Comparison of ENCODE assay signal across 12 cellular contexts in genomic region chr21:16794944-16795343, GRCh38.
DNase-seq lines count a peak whose midpoint lies in the region; ATAC-seq and TF ChIP-seq lines count a peak whose summit lies in the region.
"Had no signal": no experiment of that assay in that cellular context is flagged by ENCODE, and none has a peak within 500 bp of the region (broad histone marks: within the 10 kb centered on the region; RNA-seq: fewer than 3 reads in every experiment).

No MANE protein-coding gene starts in this region.

- H3K79me2 ChIP-seq in fibroblast of lung (ENCODE audit: control insufficient read depth, insufficient read depth, low read length) = no peaks in the 10 kb centered on the region

- no peak for TF ChIP-seq CTCF in RWPE2 (IDR thresholded peaks at IDR 0.05; ENCODE audit: poor library complexity, severe bottlenecking)
- TF ChIP-seq CTCF in fibroblast of lung (conservative IDR thresholded peaks at IDR 0.05 in 1 of 2, IDR thresholded peaks at IDR 0.05 in 1 of 2; ENCODE audit: low read depth in 1 of 2, low read length in 2 of 2) = no peak
- TF ChIP-seq CTCF in psoas muscle (IDR thresholded peaks at IDR 0.05) = no peak

- no peak overlapping the region for H3K9ac ChIP-seq in fibroblast of lung (ENCODE audit: insufficient read depth, low read length)

- H3K36me3 ChIP-seq in RWPE2 (ENCODE audit: low read depth) (no peaks in the 10 kb centered on the region), fibroblast of lung (ENCODE audit: control insufficient read depth, insufficient read depth, low read length) (no peaks in the 10 kb centered on the region), psoas muscle (ENCODE audit: insufficient read depth in 1 of 2, low read depth in 1 of 2) (no peaks in the 10 kb centered on the region)

- whole genome bisulfite sequencing in psoas muscle, 3 donors = 32 to 61% (median 40%) methylated on average over 3 of the region's 3 CpGs

- H3K27me3 ChIP-seq in RWPE2 (ENCODE audit: insufficient read depth, poor library complexity, severe bottlenecking) (no peaks in the 10 kb centered on the region), fibroblast of lung (ENCODE audit: control insufficient read depth, insufficient read depth, low read length) (no peaks in the 10 kb centered on the region), psoas muscle (ENCODE audit: insufficient read depth in 3 of 3, low read length in 2 of 3) (no peaks in the 10 kb centered on the region)

- peak; percentile 97 for ATAC-seq in RWPE2 (ENCODE audit: low read depth)
- ATAC-seq in psoas muscle = peak; percentile 65 to 91 (median 85)
- ATAC-seq in GM19455 (IDR thresholded peaks at IDR 0.05; ENCODE audit: unreplicated experiment) = no peak
- ATAC-seq: activated CD8-positive, alpha-beta T cell treated with anti-CD3 and anti-CD28 coated beads, Interleukin-2, amount 10 ng/mL, durations not matched to agents 7 days and 5 days had no signal

- no peak overlapping the region for H3K4me3 ChIP-seq in RWPE2 (ENCODE audit: severe bottlenecking)
- no peak overlapping the region for H3K4me3 ChIP-seq in fibroblast of lung (replicated peaks in 1 of 4; ENCODE audit: control extremely low read depth in 1 of 4, insufficient read depth in 1 of 4, low read depth in 3 of 4, low read length in 4 of 4)
- H3K4me3 ChIP-seq in psoas muscle = no peak overlapping the region

- H3K4me1 ChIP-seq in RWPE2 (ENCODE audit: insufficient read depth, poor library complexity, severe bottlenecking) (no peaks in the 10 kb centered on the region), fibroblast of lung (ENCODE audit: control insufficient read depth, extremely low read depth, insufficient read depth, low read length) (no peaks in the 10 kb centered on the region), psoas muscle (no peaks in the 10 kb centered on the region)

- H3K27ac ChIP-seq in RWPE2 (ENCODE audit: poor library complexity, severe bottlenecking) (no peak overlapping the region), fibroblast of lung (ENCODE audit: insufficient read depth, low read length) (no peak overlapping the region), psoas muscle (no peak overlapping the region)

- DNase-seq in GM04503 (ENCODE audit: low read depth) = peak; percentile 78
- DNase-seq in RWPE2 (ENCODE audit: low spot score) = no peak
- peak; percentile 86 to 97 for DNase-seq in fibroblast of lung (ENCODE audit: low read depth in 2 of 2)
- peak in 1 of 2 donors; percentile 26 for DNase-seq in psoas muscle
- DNase-seq in Kasumi-1 (lab: John Stamatoyannopoulos, UW) = no peak
- DNase-seq in stimulated activated CD4-positive, alpha-beta T cell treated with anti-CD3 and anti-CD28 coated beads, Interleukin-1b, Interleukin-23, amount 100 ng/mL, for 48 hours = no peak
- no peak for DNase-seq in SHP77 (lab: John Stamatoyannopoulos, UW)
- DNase-seq: activated CD8-positive, alpha-beta T cell treated with anti-CD3 and anti-CD28 coated beads, Interleukin-2, amount 10 ng/mL, durations not matched to agents 7 days and 5 days; amygdala; glutamatergic neuron; stimulated activated CD4-positive, alpha-beta T cell treated with anti-CD3 and anti-CD28 coated beads, Interleukin-4, amount 100 ng/mL, for 24 hours had no signal

- no peaks in the 10 kb centered on the region for H4K20me1 ChIP-seq in fibroblast of lung (ENCODE audit: control insufficient read depth, extremely low read depth, insufficient read depth, low read length)

- intact Hi-C loops in psoas muscle (cut with DNase I) = no loop called here

- H3K9me3 ChIP-seq in RWPE2 (ENCODE audit: severe bottlenecking) = no peaks in the 10 kb centered on the region
- H3K9me3 ChIP-seq in fibroblast of lung (ENCODE audit: control insufficient read depth, insufficient read depth, low read depth, low read length) = no peaks in the 10 kb centered on the region
- H3K9me3 ChIP-seq in psoas muscle = no peaks in the 10 kb centered on the region

- H3K4me2 ChIP-seq in fibroblast of lung (ENCODE audit: extremely low read depth, insufficient read depth, low read length) = no peak overlapping the region

- H2AFZ ChIP-seq in fibroblast of lung (ENCODE audit: low read length) = no peak overlapping the region

Comparison
In these comparisons a context has a peak if more than half of its experiments do, and no peak if none do; other contexts are left out.
1. DNase-seq: peak in GM04503 (single experiment) and fibroblast of lung (2 of 2); none in RWPE2 (single experiment), Kasumi-1 (0 of 2), stimulated activated CD4-positive, alpha-beta T cell treated with anti-CD3 and anti-CD28 coated beads, Interleukin-1b, Interleukin-23, amount 100 ng/mL, for 48 hours (single experiment) and SHP77 (0 of 2).